In genomic region chr1:26861889-26862371, GRCh38 we compare ENCODE assay signal across 11 cellular contexts. TPM values are rescaled to one million over a fixed set of nuclear protein-coding genes. Genes with fewer than 3 reads are reported as not detected.
DNase-seq lines count a peak whose midpoint lies in the region; TF ChIP-seq lines count a peak whose summit lies in the region.
"Had no signal": no experiment of that assay in that cellular context is flagged by ENCODE, and none has a peak within 500 bp of the region (broad histone marks: within the 10 kb centered on the region; RNA-seq: fewer than 3 reads in every experiment).

No MANE protein-coding gene starts in this region.

- H3K9me3 ChIP-seq in CD8-positive, alpha-beta memory T cell (ENCODE audit: low read length) = no peaks in the 10 kb centered on the region
- no peaks in the 10 kb centered on the region for H3K9me3 ChIP-seq in breast epithelium
- H3K9me3 ChIP-seq in mucosa of rectum (ENCODE audit: control insufficient read depth in 2 of 2, low read length in 2 of 2) = no peaks in the 10 kb centered on the region

- no peaks in the 10 kb centered on the region for H3K27me3 Mint-ChIP-seq in CD8-positive, alpha-beta memory T cell
- no peaks in the 10 kb centered on the region for H3K27me3 Mint-ChIP-seq in chondrocyte (ENCODE audit: low read depth)

- POLR2A ChIA-PET in CD8-positive, alpha-beta memory T cell (lab: Charles Lee) = no interaction called here

- H3K36me3 Mint-ChIP-seq in CD8-positive, alpha-beta memory T cell = peaks cover 0 to 12% (median 0%) of the 10 kb centered on the region in 3 donors
- no peaks in the 10 kb centered on the region for H3K36me3 Mint-ChIP-seq in chondrocyte (ENCODE audit: low read depth)

- TF ChIP-seq POLR2A in breast epithelium (IDR thresholded peaks at IDR 0.05) = no peak

- no peaks in the 10 kb centered on the region for H3K27me3 ChIP-seq in CD8-positive, alpha-beta memory T cell (ENCODE audit: insufficient read depth, low read length, poor library complexity, severe bottlenecking)
- H3K27me3 ChIP-seq in breast epithelium = no peaks in the 10 kb centered on the region
- H3K27me3 ChIP-seq in mucosa of rectum (ENCODE audit: control insufficient read depth in 2 of 2, insufficient read depth in 2 of 2, low read length in 2 of 2) = no peaks in the 10 kb centered on the region

- no peak overlapping the region for H3K27ac ChIP-seq in CD8-positive, alpha-beta memory T cell (ENCODE audit: low read depth, low read length)
- H3K27ac ChIP-seq in breast epithelium (peak overlapping the region; percentile 89 to 99), mucosa of rectum (ENCODE audit: low read depth in 2 of 2, low read length in 2 of 2) (peak overlapping the region; percentile 84 to 94)
- H3K27ac ChIP-seq: VCaP had no signal

- H3K4me3 ChIP-seq in CD8-positive, alpha-beta memory T cell (ENCODE audit: low read length) = no peak overlapping the region
- H3K4me3 ChIP-seq in breast epithelium = no peak overlapping the region
- H3K4me3 ChIP-seq in mucosa of rectum (ENCODE audit: low read length in 2 of 2) = no peak overlapping the region

- H3K4me1 ChIP-seq in CD8-positive, alpha-beta memory T cell (ENCODE audit: insufficient read depth, low read length) = peaks cover 11% of the 10 kb centered on the region
- no peaks in the 10 kb centered on the region for H3K4me1 ChIP-seq in breast epithelium
- peaks cover 11 to 21% of the 10 kb centered on the region in 2 donors for H3K4me1 ChIP-seq in mucosa of rectum (ENCODE audit: control insufficient read depth in 2 of 2, insufficient read depth in 2 of 2, low read length in 2 of 2)

- no peaks in the 10 kb centered on the region for H3K36me3 ChIP-seq in CD8-positive, alpha-beta memory T cell (ENCODE audit: insufficient read depth, low read length)
- H3K36me3 ChIP-seq in breast epithelium (no peaks in the 10 kb centered on the region), mucosa of rectum (ENCODE audit: control insufficient read depth in 2 of 2, insufficient read depth in 2 of 2, low read length in 2 of 2) (peaks cover 0 to 1% of the 10 kb centered on the region in 2 donors)

- H3K4me3 Mint-ChIP-seq in CD8-positive, alpha-beta memory T cell = peak overlapping the region in 1 of 7 donors; percentile 54
- no peak overlapping the region for H3K4me3 Mint-ChIP-seq in chondrocyte (ENCODE audit: unreplicated experiment)

- intact Hi-C loops in breast epithelium (cut with DNase I; ENCODE audit: low total_unique reads) = no loop called here

- peak overlapping the region in 5 of 8 donors; percentile 17 to 77 (median 50) for H3K27ac Mint-ChIP-seq in CD8-positive, alpha-beta memory T cell
- no peak overlapping the region for H3K27ac Mint-ChIP-seq in chondrocyte (ENCODE audit: unreplicated experiment)

- H3K4me1 Mint-ChIP-seq in CD8-positive, alpha-beta memory T cell = peaks cover 14 to 28% (median 27%) of the 10 kb centered on the region in 3 donors
- H3K4me1 Mint-ChIP-seq in chondrocyte (ENCODE audit: low read depth) = peaks cover 24% of the 10 kb centered on the region

- H3K9ac ChIP-seq in mucosa of rectum (ENCODE audit: low read depth in 1 of 2, low read length in 2 of 2) = peak overlapping the region in 1 of 2 donors; percentile 59

- no peak for DNase-seq in CD8-positive, alpha-beta memory T cell
- DNase-seq in LoVo (ENCODE audit: low spot score) (peak; percentile 80), breast epithelium (ENCODE audit: low spot score in 2 of 2) (peak in 1 of 2 donors; percentile 29), chondrocyte (ENCODE audit: low spot score) (no peak), iPS-NIHi7 (ENCODE audit: extremely low spot score) (no peak), foreskin melanocyte (no peak), Ammon's horn (ENCODE audit: low spot score) (no peak)
- DNase-seq: DMS 273 treated with DMSO at 0.1 percent for 48 hours, NCI-H146 had no signal

- CTCF ChIA-PET in CD8-positive, alpha-beta memory T cell (lab: Charles Lee) = interaction anchor here (0.8 to 2.1 kb wide), 3 partner anchors 17 to 41 kb away, joined by 3 to 6 read pairs (median 3); no protein-coding TSS in a partner anchor

- H3K9me3 Mint-ChIP-seq in CD8-positive, alpha-beta memory T cell = no peaks in the 10 kb centered on the region
- H3K9me3 Mint-ChIP-seq in chondrocyte (ENCODE audit: low read depth) = no peaks in the 10 kb centered on the region

- no peak for TF ChIP-seq CTCF in breast epithelium (IDR thresholded peaks at IDR 0.05)
- TF ChIP-seq CTCF in chondrocyte (IDR thresholded peaks at IDR 0.05) = no peak

RNA-seq across cellular contexts. Expression of gene SFN, which starts 1.0 kb away (rescaled TPM):
- total RNA-seq in CD8-positive, alpha-beta memory T cell = under 1 TPM in 1 of 2 experiments, not detected in 1; 0.37 TPM
- polyA plus RNA-seq in CD8-positive, alpha-beta memory T cell = not detected
- total RNA-seq in breast epithelium (10 to 100 TPM in 2 of 3 donors, not detected in 1; 12.1 to 18.4 TPM), chondrocyte (not detected in 3 replicates)

RNA-seq across cellular contexts. Expression of gene GPN2, which starts 28.2 kb away (rescaled TPM):
- 10 to 100 TPM; 60.2 to 69.9 TPM for total RNA-seq in CD8-positive, alpha-beta memory T cell
- polyA plus RNA-seq in CD8-positive, alpha-beta memory T cell = 18.8 TPM
- total RNA-seq in breast epithelium (10 to 100 TPM in 2 of 3 donors, 1 to 10 TPM in 1; 8.5 to 17.7 (median 13.4) TPM), chondrocyte (19.8 to 22.0 TPM (median 21.7 TPM) in 3 replicates)

RNA-seq across cellular contexts. Expression of gene ZDHHC18, which starts 35.4 kb away (rescaled TPM):
- total RNA-seq in CD8-positive, alpha-beta memory T cell = 10 to 100 TPM; 61.5 to 66.0 TPM
- polyA plus RNA-seq in CD8-positive, alpha-beta memory T cell = 21.7 TPM
- total RNA-seq in breast epithelium (10 to 100 TPM; 12.3 to 35.4 (median 16.4) TPM), chondrocyte (20.2 to 27.8 TPM (median 25.5 TPM) in 3 replicates)

RNA-seq across cellular contexts. Expression of gene GPATCH3, which starts 38.3 kb away (rescaled TPM):
- total RNA-seq in CD8-positive, alpha-beta memory T cell = 10 to 100 TPM; 20.0 to 21.3 TPM
- polyA plus RNA-seq in CD8-positive, alpha-beta memory T cell = 15.2 TPM
- total RNA-seq in breast epithelium (10 to 100 TPM in 2 of 3 donors, 1 to 10 TPM in 1; 8.3 to 13.5 (median 11.8) TPM), chondrocyte (13.7 to 14.1 TPM (median 13.7 TPM) in 3 replicates)

RNA-seq across cellular contexts. Expression of gene NR0B2, which starts 51.8 kb away (rescaled TPM):
- not detected for total RNA-seq in CD8-positive, alpha-beta memory T cell
- polyA plus RNA-seq in CD8-positive, alpha-beta memory T cell = not detected
- total RNA-seq in breast epithelium = not detected
- not detected in 3 replicates for total RNA-seq in chondrocyte
